In the genomic region with DNA sequence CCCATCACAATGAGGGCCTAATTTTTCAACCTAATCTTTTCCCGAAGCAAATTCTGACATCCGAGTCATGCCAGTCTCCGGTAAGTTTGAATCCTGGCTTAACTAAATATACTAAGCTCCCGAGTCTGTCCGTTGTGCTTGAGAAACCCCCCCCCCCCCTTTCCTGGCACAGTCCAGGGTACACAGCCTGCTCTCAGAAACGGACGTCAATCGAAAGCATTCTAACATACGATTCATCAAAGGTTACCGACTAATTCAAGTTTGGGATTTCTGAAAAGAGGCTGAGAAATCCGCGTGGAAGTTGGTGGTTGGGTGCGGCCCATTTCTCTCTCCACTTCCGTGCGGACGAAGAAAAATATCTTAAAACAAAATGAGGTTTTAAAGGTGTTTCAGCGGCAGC, we compare ENCODE assay signal across 1 cellular context.
TF ChIP-seq lines count a peak whose summit lies in the region.

No MANE protein-coding gene starts in this region.

TF ChIP-seq in IMR-90, 13 proteins besides CTCF, POLR2A, EP300 and RAD21 (continued from another document):
- TF ChIP-seq SMC3 (IDR thresholded peaks at IDR 0.05; ENCODE audit: low read depth, low read length) (no peak), RCOR1 (IDR thresholded peaks at IDR 0.05; ENCODE audit: insufficient replicate concordance, low read length) (no peak), CEBPB (IDR thresholded peaks at IDR 0.05; ENCODE audit: low read depth, low read length) (no peak), MAZ (IDR thresholded peaks at IDR 0.05; ENCODE audit: borderline replicate concordance, low read depth, low read length) (no peak), CHD1 (IDR thresholded peaks at IDR 0.05; ENCODE audit: low read depth, low read length) (no peak)
